In the genomic region with DNA sequence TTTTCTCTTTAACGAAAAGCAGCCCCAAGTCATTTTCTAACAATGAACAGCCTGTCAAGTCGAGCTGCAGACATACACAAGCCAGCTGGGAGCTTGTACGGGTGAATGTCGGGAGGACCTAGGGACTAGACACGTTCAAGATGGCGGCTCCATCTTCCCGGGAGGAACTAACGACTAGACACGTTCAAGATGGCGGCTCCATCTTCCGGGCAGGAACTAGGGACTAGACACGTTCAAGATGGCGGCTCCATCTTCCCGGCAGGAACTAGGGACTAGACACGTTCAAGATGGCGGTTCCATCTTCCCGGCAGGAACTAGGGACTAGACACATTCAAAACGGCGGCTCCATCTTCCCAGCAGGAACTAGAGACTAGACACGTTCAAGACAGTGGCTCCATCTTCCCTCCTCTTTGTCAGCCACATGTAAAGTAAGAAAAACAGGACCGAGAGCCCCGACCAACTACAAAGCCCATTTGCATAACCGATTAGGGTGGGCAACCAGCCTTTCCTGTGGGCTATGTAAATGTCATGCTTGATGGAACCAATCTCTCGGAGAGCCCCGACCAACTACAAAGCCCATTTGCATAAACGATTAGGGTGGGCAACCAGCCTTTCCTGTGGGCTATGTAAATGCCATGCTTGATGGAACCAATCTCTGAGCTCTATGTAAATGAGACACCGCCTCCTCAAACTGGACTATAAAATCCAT, we compare ENCODE assay signal across 1 cellular context.
TF ChIP-seq lines count a peak whose summit lies in the region.

No MANE protein-coding gene starts in this region.

TF ChIP-seq in GM12878, 131 proteins besides CTCF, POLR2A, EP300 and RAD21 (continued from another document):
- TF ChIP-seq, protein P1, sequence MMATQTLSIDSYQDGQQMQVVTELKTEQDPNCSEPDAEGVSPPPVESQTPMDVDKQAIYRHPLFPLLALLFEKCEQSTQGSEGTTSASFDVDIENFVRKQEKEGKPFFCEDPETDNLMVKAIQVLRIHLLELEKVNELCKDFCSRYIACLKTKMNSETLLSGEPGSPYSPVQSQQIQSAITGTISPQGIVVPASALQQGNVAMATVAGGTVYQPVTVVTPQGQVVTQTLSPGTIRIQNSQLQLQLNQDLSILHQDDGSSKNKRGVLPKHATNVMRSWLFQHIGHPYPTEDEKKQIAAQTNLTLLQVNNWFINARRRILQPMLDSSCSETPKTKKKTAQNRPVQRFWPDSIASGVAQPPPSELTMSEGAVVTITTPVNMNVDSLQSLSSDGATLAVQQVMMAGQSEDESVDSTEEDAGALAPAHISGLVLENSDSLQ (IDR thresholded peaks at IDR 0.05) = no peak
- TF ChIP-seq NBN (IDR thresholded peaks at IDR 0.05) (no peak), SIN3A (IDR thresholded peaks at IDR 0.05; ENCODE audit: low read depth, low read length) (no peak), SREBF1 (IDR thresholded peaks at IDR 0.05; ENCODE audit: low read length) (no peak), NFYA (IDR thresholded peaks at IDR 0.05; ENCODE audit: borderline replicate concordance, low read depth, low read length) (no peak), BCL11A (IDR thresholded peaks at IDR 0.05; ENCODE audit: low read depth, low read length) (no peak), ZNF592 (IDR thresholded peaks at IDR 0.05) (peak; percentile 99), SRF (IDR thresholded peaks at IDR 0.05; ENCODE audit: low read depth in 2 of 2, low read length in 2 of 2) (no peak), HDAC2 (IDR thresholded peaks at IDR 0.05) (no peak), TCF3 (IDR thresholded peaks at IDR 0.05; ENCODE audit: borderline replicate concordance, insufficient read depth, low read depth, low read length) (0 out of 2 replicates have a peak, but pooled peaks have one; percentile 21), RBBP5 (conservative IDR thresholded peaks at IDR 0.05) (no peak), CREB1 (IDR thresholded peaks at IDR 0.05; ENCODE audit: low read depth) (0 out of 2 replicates have a peak, but pooled peaks have one; percentile 40), MYC (IDR thresholded peaks at IDR 0.05; ENCODE audit: insufficient read depth, insufficient read length, insufficient replicate concordance, low read length, severe bottlenecking) (no peak), POLR2AphosphoS5 (IDR thresholded peaks at IDR 0.05; ENCODE audit: low read length) (peak; percentile 86), TAF1 (IDR thresholded peaks at IDR 0.05; ENCODE audit: borderline replicate concordance, low read depth, low read length) (peak; percentile 84; the same call in 1 of the 2 replicates), ZNF274 (IDR thresholded peaks at IDR 0.05; ENCODE audit: insufficient read depth, insufficient read length) (no peak), ZBTB4 (CRISPR knock-in tag; IDR thresholded peaks at IDR 0.05) (no peak)
- TF ChIP-seq, protein P2, sequence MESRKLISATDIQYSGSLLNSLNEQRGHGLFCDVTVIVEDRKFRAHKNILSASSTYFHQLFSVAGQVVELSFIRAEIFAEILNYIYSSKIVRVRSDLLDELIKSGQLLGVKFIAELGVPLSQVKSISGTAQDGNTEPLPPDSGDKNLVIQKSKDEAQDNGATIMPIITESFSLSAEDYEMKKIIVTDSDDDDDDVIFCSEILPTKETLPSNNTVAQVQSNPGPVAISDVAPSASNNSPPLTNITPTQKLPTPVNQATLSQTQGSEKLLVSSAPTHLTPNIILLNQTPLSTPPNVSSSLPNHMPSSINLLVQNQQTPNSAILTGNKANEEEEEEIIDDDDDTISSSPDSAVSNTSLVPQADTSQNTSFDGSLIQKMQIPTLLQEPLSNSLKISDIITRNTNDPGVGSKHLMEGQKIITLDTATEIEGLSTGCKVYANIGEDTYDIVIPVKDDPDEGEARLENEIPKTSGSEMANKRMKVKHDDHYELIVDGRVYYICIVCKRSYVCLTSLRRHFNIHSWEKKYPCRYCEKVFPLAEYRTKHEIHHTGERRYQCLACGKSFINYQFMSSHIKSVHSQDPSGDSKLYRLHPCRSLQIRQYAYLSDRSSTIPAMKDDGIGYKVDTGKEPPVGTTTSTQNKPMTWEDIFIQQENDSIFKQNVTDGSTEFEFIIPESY (IDR thresholded peaks at IDR 0.05) = no peak
